31 cellular contexts compared by ENCODE assay signal in genomic region chr2:151802315-151802714, GRCh38.
"Had no signal": no experiment of that assay in that cellular context is flagged by ENCODE, and none has a peak within 500 bp of the region (broad histone marks: within the 10 kb centered on the region; RNA-seq: fewer than 3 reads in every experiment).

No MANE protein-coding gene starts in this region.

- ATAC-seq: activated naive CD8-positive, alpha-beta T cell treated with anti-CD3 and anti-CD28 coated beads, Interleukin-2, amount 50 U/mL, for 24 hours; activated T-cell treated with anti-CD3 and anti-CD28 coated beads, Interleukin-2, amount 50 U/mL, for 4 hours; activated T-helper 17 cell treated with anti-CD3 and anti-CD28 coated beads, Interleukin-2, amount 50 U/mL, for 72 hours; esophagus mucosa; T-helper 17 cell had no signal

- DNase-seq: activated CD4-positive, alpha-beta memory T cell treated with anti-CD3 and anti-CD28 coated beads, Interleukin-2, amount 10 ng/mL, durations not matched to agents 7 days and 5 days; activated CD4-positive, alpha-beta T cell treated with anti-CD3 and anti-CD28 coated beads for 4 hours; activated CD4-positive, alpha-beta T cell treated with anti-CD3 and anti-CD28 coated beads, Interleukin-2, amount 10 ng/mL, durations not matched to agents 7 days and 5 days; activated CD4-positive, alpha-beta T cell treated with anti-CD3 and anti-CD28 coated beads, Interleukin-2, amount 50 U/mL, for 4 hours; activated CD4-positive, CD25-positive, alpha-beta regulatory T cell; activated CD4-positive, CD25-positive, alpha-beta regulatory T cell treated with anti-CD3 and anti-CD28 coated beads, Interleukin-2, amount 50 U/mL, for 72 hours; activated effector memory CD4-positive, alpha-beta T cell treated with Interleukin-2 at 50 U/mL for 16 hours; activated gamma-delta T cell treated with Interleukin-2 at 50 U/mL for 16 hours; activated naive CD4-positive, alpha-beta T cell treated with Interleukin-2 at 50 U/mL for 16 hours; activated naive CD8-positive, alpha-beta T cell treated with anti-CD3 and anti-CD28 coated beads for 36 hours; activated naive CD8-positive, alpha-beta T cell treated with anti-CD3 and anti-CD28 coated beads, Interleukin-2, amount 50 U/mL, for 24 hours; activated T-cell treated with anti-CD3 and anti-CD28 coated beads, Interleukin-2, amount 50 U/mL, for 4 hours; adrenal gland; amygdala; aorta; central memory CD4-positive, alpha-beta T cell; cerebellar nuclear complex; colonic mucosa; effector CD8-positive, alpha-beta T cell; foreskin fibroblast; head of caudate nucleus; T-helper 1 cell; T-helper 17 cell; T1000 had no signal

- H3K27ac Mint-ChIP-seq: activated CD4-positive, alpha-beta memory T cell treated with anti-CD3 and anti-CD28 coated beads, Interleukin-2, amount 10 ng/mL, durations not matched to agents 7 days and 5 days; activated CD4-positive, alpha-beta T cell treated with anti-CD3 and anti-CD28 coated beads, Interleukin-2, amount 10 ng/mL, durations not matched to agents 7 days and 5 days; activated naive CD4-positive, alpha-beta T cell treated with anti-CD3 and anti-CD28 coated beads, Interleukin-2, amount 50 U/mL, for 24 hours; activated naive CD8-positive, alpha-beta T cell treated with anti-CD3 and anti-CD28 coated beads for 36 hours; activated naive CD8-positive, alpha-beta T cell treated with anti-CD3 and anti-CD28 coated beads, Interleukin-2, amount 50 U/mL, for 24 hours; activated T-helper 17 cell treated with anti-CD3 and anti-CD28 coated beads, Interleukin-2, amount 50 U/mL, for 72 hours; T-helper 17 cell; T-helper 2 cell treated with Interferon-gamma antibody and Interleukin-4, amounts not matched to agents 5 μg/mL and 100 μg/mL, for 36 hours had no signal

- H3K4me1 ChIP-seq: adrenal gland, breast epithelium, colonic mucosa had no signal

- H3K9me3 ChIP-seq: adrenal gland, breast epithelium, colonic mucosa had no signal

- H3K36me3 ChIP-seq: breast epithelium, colonic mucosa had no signal

- H3K27ac ChIP-seq: adrenal gland, breast epithelium, cardiac muscle cell, colonic mucosa had no signal

- H3K4me3 ChIP-seq: adrenal gland, breast epithelium, cardiac muscle cell, colonic mucosa had no signal

- H3K4me3 Mint-ChIP-seq: activated CD4-positive, alpha-beta memory T cell treated with anti-CD3 and anti-CD28 coated beads, Interleukin-2, amount 10 ng/mL, durations not matched to agents 7 days and 5 days; activated CD4-positive, alpha-beta T cell treated with anti-CD3 and anti-CD28 coated beads, Interleukin-2, amount 10 ng/mL, durations not matched to agents 7 days and 5 days; activated naive CD4-positive, alpha-beta T cell treated with anti-CD3 and anti-CD28 coated beads, Interleukin-2, amount 50 U/mL, for 24 hours; activated naive CD8-positive, alpha-beta T cell treated with anti-CD3 and anti-CD28 coated beads for 36 hours; activated naive CD8-positive, alpha-beta T cell treated with anti-CD3 and anti-CD28 coated beads, Interleukin-2, amount 50 U/mL, for 24 hours; activated T-cell treated with anti-CD3 and anti-CD28 coated beads, Interleukin-2, amount 50 U/mL, for 4 hours; activated T-helper 17 cell treated with anti-CD3 and anti-CD28 coated beads, Interleukin-2, amount 50 U/mL, for 72 hours; brain; T-helper 17 cell; T-helper 2 cell treated with Interferon-gamma antibody and Interleukin-4, amounts not matched to agents 5 μg/mL and 100 μg/mL, for 36 hours had no signal

- H3K27me3 Mint-ChIP-seq: activated CD4-positive, alpha-beta memory T cell treated with anti-CD3 and anti-CD28 coated beads, Interleukin-2, amount 10 ng/mL, durations not matched to agents 7 days and 5 days; activated CD4-positive, alpha-beta T cell treated with anti-CD3 and anti-CD28 coated beads, Interleukin-2, amount 10 ng/mL, durations not matched to agents 7 days and 5 days; activated naive CD4-positive, alpha-beta T cell treated with anti-CD3 and anti-CD28 coated beads, Interleukin-2, amount 50 U/mL, for 24 hours; activated naive CD8-positive, alpha-beta T cell treated with anti-CD3 and anti-CD28 coated beads for 36 hours; activated naive CD8-positive, alpha-beta T cell treated with anti-CD3 and anti-CD28 coated beads, Interleukin-2, amount 50 U/mL, for 24 hours; activated T-helper 17 cell treated with anti-CD3 and anti-CD28 coated beads, Interleukin-2, amount 50 U/mL, for 72 hours; brain; T-helper 17 cell had no signal

- H3K4me1 Mint-ChIP-seq: activated CD4-positive, alpha-beta memory T cell treated with anti-CD3 and anti-CD28 coated beads, Interleukin-2, amount 10 ng/mL, durations not matched to agents 7 days and 5 days; activated T-helper 17 cell treated with anti-CD3 and anti-CD28 coated beads, Interleukin-2, amount 50 U/mL, for 72 hours; brain had no signal

- H3K9me3 Mint-ChIP-seq: activated CD4-positive, alpha-beta memory T cell treated with anti-CD3 and anti-CD28 coated beads, Interleukin-2, amount 10 ng/mL, durations not matched to agents 7 days and 5 days; activated CD4-positive, alpha-beta T cell treated with anti-CD3 and anti-CD28 coated beads, Interleukin-2, amount 10 ng/mL, durations not matched to agents 7 days and 5 days; activated naive CD4-positive, alpha-beta T cell treated with anti-CD3 and anti-CD28 coated beads, Interleukin-2, amount 50 U/mL, for 24 hours; activated naive CD8-positive, alpha-beta T cell treated with anti-CD3 and anti-CD28 coated beads for 36 hours; activated naive CD8-positive, alpha-beta T cell treated with anti-CD3 and anti-CD28 coated beads, Interleukin-2, amount 50 U/mL, for 24 hours; activated T-cell treated with anti-CD3 and anti-CD28 coated beads, Interleukin-2, amount 50 U/mL, for 4 hours; activated T-helper 17 cell treated with anti-CD3 and anti-CD28 coated beads, Interleukin-2, amount 50 U/mL, for 72 hours; brain; T-helper 2 cell treated with Interferon-gamma antibody and Interleukin-4, amounts not matched to agents 5 μg/mL and 100 μg/mL, for 36 hours had no signal

- H3K27me3 ChIP-seq: adrenal gland, breast epithelium, cardiac muscle cell, colonic mucosa had no signal
